In the genomic region with DNA sequence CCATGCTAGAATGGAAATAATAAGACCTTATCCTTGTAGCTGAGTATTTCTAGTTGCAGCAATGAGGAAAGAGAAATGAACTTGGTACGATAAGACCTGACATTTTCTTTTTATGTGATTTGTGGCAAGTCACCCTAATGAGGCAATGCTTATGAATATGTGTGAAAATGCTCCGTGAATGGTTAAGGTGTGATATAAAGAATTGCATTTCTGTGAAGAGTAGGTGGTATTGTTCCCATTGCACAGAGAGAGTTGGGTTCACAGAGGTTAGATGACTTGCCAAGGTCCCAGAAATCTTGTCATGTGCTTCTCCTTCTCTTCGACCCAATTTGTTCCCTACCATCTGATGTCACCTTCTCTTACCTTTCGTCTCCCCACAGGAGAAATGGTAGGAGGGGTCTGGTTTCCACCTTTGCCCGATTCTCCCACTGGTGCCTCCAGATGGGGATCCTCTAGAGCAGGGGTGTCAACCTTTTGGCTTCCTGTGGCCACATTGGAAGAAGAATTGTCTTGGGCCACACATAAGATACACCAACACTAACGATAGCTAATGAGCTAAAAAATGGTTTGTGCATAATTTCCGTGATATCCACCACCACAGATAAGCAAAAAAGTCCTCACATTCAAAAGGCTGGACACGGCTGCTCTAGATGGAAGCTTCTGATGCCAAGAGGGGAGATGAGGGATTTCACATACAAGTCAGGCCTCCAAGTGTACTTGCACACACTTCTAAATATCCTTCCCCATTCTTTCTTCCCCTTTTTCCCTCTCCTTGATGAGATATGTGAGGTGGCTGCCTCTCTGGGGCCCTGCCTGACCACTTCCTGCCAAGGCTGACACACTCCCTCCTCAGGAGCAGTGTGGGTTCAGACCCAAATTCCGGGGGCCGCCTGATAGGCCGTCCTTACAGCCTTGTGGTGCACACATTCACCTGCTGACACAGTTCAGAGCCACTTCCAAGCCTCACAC, we compare ENCODE assay signal across 8 cellular contexts.
A peak's percentile ranks its signal among the peaks of the same experiment; 100 is the strongest.
DNase-seq lines count a peak whose midpoint lies in the region; ATAC-seq lines count a peak whose summit lies in the region.

No MANE protein-coding gene starts in this region.

- peak; percentile 39 for ATAC-seq in HG03575 (IDR thresholded peaks at IDR 0.05; ENCODE audit: extremely low read depth, insufficient number of reproducible peaks, low FRiP score, unreplicated experiment)

- DNase-seq in activated naive CD4-positive, alpha-beta T cell treated with Interleukin-2 at 50 U/mL for 16 hours, result peak; percentile 47
- no peak for DNase-seq in activated naive CD4-positive, alpha-beta T cell treated with anti-CD3 and anti-CD28 coated beads, Interleukin-2, amount 50 U/mL, for 16 hours
- peak; percentile 27 for DNase-seq in activated T-cell treated with anti-CD3 and anti-CD28 coated beads, Interleukin-2, amount 50 U/mL, for 1 hour
- peak; percentile 25 to 38 for DNase-seq in stimulated activated CD4-positive, alpha-beta T cell treated with anti-CD3 and anti-CD28 coated beads, Interleukin-15, amount 100 ng/mL, for 48 hours (ENCODE audit: low read depth in 2 of 2)
- DNase-seq in amygdala (lab: John Stamatoyannopoulos, UW) (no peak), hypothalamus (lab: John Stamatoyannopoulos, UW) (no peak), SK-N-DZ (ENCODE audit: low spot score) (no peak)

Comparison
In these comparisons a context has a peak if more than half of its experiments do, and no peak if none do; other contexts are left out.
1. DNase-seq: peak in activated naive CD4-positive, alpha-beta T cell treated with Interleukin-2 at 50 U/mL for 16 hours (single experiment), activated T-cell treated with anti-CD3 and anti-CD28 coated beads, Interleukin-2, amount 50 U/mL, for 1 hour (single experiment) and stimulated activated CD4-positive, alpha-beta T cell treated with anti-CD3 and anti-CD28 coated beads, Interleukin-15, amount 100 ng/mL, for 48 hours (2 of 2); none in activated naive CD4-positive, alpha-beta T cell treated with anti-CD3 and anti-CD28 coated beads, Interleukin-2, amount 50 U/mL, for 16 hours (single experiment), amygdala (0 of 56), hypothalamus (0 of 51) and SK-N-DZ (single experiment).